16 cellular contexts compared by ENCODE assay signal in genomic region chr14:95128140-95128539, GRCh38.
"Had no signal": no experiment of that assay in that cellular context is flagged by ENCODE, and none has a peak within 500 bp of the region (broad histone marks: within the 10 kb centered on the region; RNA-seq: fewer than 3 reads in every experiment).

No MANE protein-coding gene starts in this region.

- H3K4me1 ChIP-seq: foreskin keratinocyte, prostate gland had no signal

- ATAC-seq: activated naive CD8-positive, alpha-beta T cell treated with anti-CD3 and anti-CD28 coated beads, Interleukin-2, amount 50 U/mL, for 24 hours; foreskin keratinocyte had no signal

- H3K4me3 Mint-ChIP-seq: activated CD4-positive, alpha-beta memory T cell treated with anti-CD3 and anti-CD28 coated beads for 36 hours; activated naive CD8-positive, alpha-beta T cell treated with anti-CD3 and anti-CD28 coated beads, Interleukin-2, amount 50 U/mL, for 24 hours; naive B cell; neural crest cell; type B pancreatic cell had no signal

- H3K27me3 Mint-ChIP-seq: activated CD4-positive, alpha-beta memory T cell treated with anti-CD3 and anti-CD28 coated beads for 36 hours; activated naive CD8-positive, alpha-beta T cell treated with anti-CD3 and anti-CD28 coated beads, Interleukin-2, amount 50 U/mL, for 24 hours; naive B cell; type B pancreatic cell had no signal

- H3K9me3 ChIP-seq: prostate gland, spleen, thoracic aorta had no signal

- DNase-seq: activated CD4-positive, alpha-beta memory T cell treated with anti-CD3 and anti-CD28 coated beads for 36 hours; activated CD4-positive, alpha-beta T cell treated with anti-CD3 and anti-CD28 coated beads for 48 hours; activated effector memory CD4-positive, alpha-beta T cell treated with anti-CD3 and anti-CD28 coated beads, Interleukin-2, amount 50 U/mL, for 16 hours; activated naive CD4-positive, alpha-beta T cell treated with anti-CD3 and anti-CD28 coated beads, Interleukin-2, amount 50 U/mL, for 16 hours; activated naive CD8-positive, alpha-beta T cell treated with anti-CD3 and anti-CD28 coated beads, Interleukin-2, amount 50 U/mL, for 24 hours; foreskin keratinocyte; naive B cell; spleen; stimulated activated CD4-positive, alpha-beta T cell treated with anti-CD3 and anti-CD28 coated beads, Interleukin-4, amount 100 ng/mL, for 1 hour; stimulated activated naive CD4-positive, alpha-beta T cell; T1000 had no signal

- H3K27me3 ChIP-seq: cardiac muscle cell, foreskin keratinocyte, spleen had no signal

- H3K9me3 Mint-ChIP-seq: activated CD4-positive, alpha-beta memory T cell treated with anti-CD3 and anti-CD28 coated beads for 36 hours; activated naive CD8-positive, alpha-beta T cell treated with anti-CD3 and anti-CD28 coated beads, Interleukin-2, amount 50 U/mL, for 24 hours; naive B cell; neural crest cell; type B pancreatic cell had no signal

- H3K27ac ChIP-seq: cardiac muscle cell, foreskin keratinocyte, prostate gland, spleen, thoracic aorta had no signal

- H3K4me3 ChIP-seq: cardiac muscle cell, prostate gland, spleen, thoracic aorta had no signal

- H3K27ac Mint-ChIP-seq: activated CD4-positive, alpha-beta memory T cell treated with anti-CD3 and anti-CD28 coated beads for 36 hours; activated naive CD8-positive, alpha-beta T cell treated with anti-CD3 and anti-CD28 coated beads, Interleukin-2, amount 50 U/mL, for 24 hours; type B pancreatic cell had no signal
